8 cellular contexts compared by ENCODE assay signal in genomic region chr17:66190738-66191606, GRCh38. TPM values are rescaled to one million over a fixed set of nuclear protein-coding genes. Genes with fewer than 3 reads are reported as not detected.
DNase-seq lines count a peak whose midpoint lies in the region; ATAC-seq and TF ChIP-seq lines count a peak whose summit lies in the region.

No MANE protein-coding gene starts in this region.

- peak overlapping the region; percentile 94 for H3K4me2 ChIP-seq in KMS-11

- H3K27me3 ChIP-seq in CD4-positive, CD25-positive, alpha-beta regulatory T cell (ENCODE audit: control insufficient read depth, insufficient read depth, low read length): no peaks in the 10 kb centered on the region
- H3K27me3 ChIP-seq in KMS-11 (ENCODE audit: insufficient read depth, low read depth) (no peaks in the 10 kb centered on the region), layer of hippocampus (ENCODE audit: control insufficient read depth, insufficient read depth, low read length) (no peaks in the 10 kb centered on the region), stomach smooth muscle (ENCODE audit: control insufficient read depth in 1 of 2, insufficient read depth in 2 of 2, low read length in 2 of 2) (no peaks in the 10 kb centered on the region)

- no peaks in the 10 kb centered on the region for H3K9me3 ChIP-seq in CD4-positive, CD25-positive, alpha-beta regulatory T cell (ENCODE audit: control insufficient read depth in 2 of 2, low read length in 2 of 2)
- H3K9me3 ChIP-seq in stomach smooth muscle (ENCODE audit: control insufficient read depth in 2 of 2, low read length in 2 of 2): no peaks in the 10 kb centered on the region

- H3K36me3 ChIP-seq in CD4-positive, CD25-positive, alpha-beta regulatory T cell (ENCODE audit: control insufficient read depth, insufficient read depth, low read length): no peaks in the 10 kb centered on the region
- no peaks in the 10 kb centered on the region for H3K36me3 ChIP-seq in KMS-11 (ENCODE audit: insufficient read depth)
- H3K36me3 ChIP-seq in stomach smooth muscle (ENCODE audit: control insufficient read depth in 2 of 2, insufficient read depth in 2 of 2, low read length in 2 of 2): no peaks in the 10 kb centered on the region

- no peak for DNase-seq in CD4-positive, CD25-positive, alpha-beta regulatory T cell
- DNase-seq in GM10266 (ENCODE audit: extremely low spot score) (no peak), epidermal melanocyte (ENCODE audit: insufficient read length, low spot score) (no peak)

- no peaks in the 10 kb centered on the region for H3K79me2 ChIP-seq in KMS-11 (ENCODE audit: insufficient read depth, low read depth)

- H3K27ac Mint-ChIP-seq in CD4-positive, CD25-positive, alpha-beta regulatory T cell: peak overlapping the region; percentile 58 to 84 (median 65)
- peak overlapping the region; percentile 20 to 86 (median 75) for H3K27ac Mint-ChIP-seq in brain

- peak overlapping the region; percentile 74 for H3K9ac ChIP-seq in KMS-11
- H3K9ac ChIP-seq in stomach smooth muscle (ENCODE audit: low read length in 2 of 2): peak overlapping the region; percentile 74 to 77

- no peaks in the 10 kb centered on the region for H4K20me1 ChIP-seq in KMS-11 (ENCODE audit: insufficient read depth)

- H3K36me3 Mint-ChIP-seq in CD4-positive, CD25-positive, alpha-beta regulatory T cell: no peaks in the 10 kb centered on the region
- no peaks in the 10 kb centered on the region for H3K36me3 Mint-ChIP-seq in brain

- ATAC-seq in CD4-positive, CD25-positive, alpha-beta regulatory T cell (ENCODE audit: low read depth in 2 of 2): no peak
- no peak for ATAC-seq in GM18511 (IDR thresholded peaks at IDR 0.05; ENCODE audit: unreplicated experiment)

- peaks cover 9% of the 10 kb centered on the region for H3K4me1 ChIP-seq in CD4-positive, CD25-positive, alpha-beta regulatory T cell (ENCODE audit: control insufficient read depth, insufficient read depth, low read length, poor library complexity, severe bottlenecking)
- H3K4me1 ChIP-seq in KMS-11 (ENCODE audit: low read depth, poor library complexity, severe bottlenecking) (peaks cover 23% of the 10 kb centered on the region), stomach smooth muscle (ENCODE audit: control insufficient read depth, insufficient read depth, low read length) (peaks cover 9% of the 10 kb centered on the region)

- peak overlapping the region; percentile 55 for H3K4me3 ChIP-seq in CD4-positive, CD25-positive, alpha-beta regulatory T cell (ENCODE audit: low read depth, low read length)
- H3K4me3 ChIP-seq in KMS-11 (IDR thresholded peaks at IDR 0.05; ENCODE audit: insufficient read depth, low read depth, low read length): no peak overlapping the region
- peak overlapping the region; percentile 57 to 85 for H3K4me3 ChIP-seq in stomach smooth muscle (ENCODE audit: low read length in 2 of 2)

- no peaks in the 10 kb centered on the region for H3K27me3 Mint-ChIP-seq in CD4-positive, CD25-positive, alpha-beta regulatory T cell
- no peaks in the 10 kb centered on the region for H3K27me3 Mint-ChIP-seq in brain

- TF ChIP-seq CTCF in KMS-11 (conservative IDR thresholded peaks at IDR 0.05; ENCODE audit: low read depth, low read length): no peak
- no peak for TF ChIP-seq CTCF in brain (conservative IDR thresholded peaks at IDR 0.05)
- no peak for TF ChIP-seq CTCF in GM10266 (IDR thresholded peaks at IDR 0.05; ENCODE audit: control insufficient read depth, insufficient read depth, low read depth, missing control alignments)

- H3K4me3 Mint-ChIP-seq in CD4-positive, CD25-positive, alpha-beta regulatory T cell: peak overlapping the region; percentile 79 to 92 (median 86)
- H3K4me3 Mint-ChIP-seq in brain: peak overlapping the region; percentile 85 to 92 (median 86)

- H2AFZ ChIP-seq in KMS-11 (ENCODE audit: low read depth): peak overlapping the region; percentile 95

- peaks cover 7 to 14% (median 11%) of the 10 kb centered on the region in 4 donors for H3K4me1 Mint-ChIP-seq in CD4-positive, CD25-positive, alpha-beta regulatory T cell
- peaks cover 26% of the 10 kb centered on the region for H3K4me1 Mint-ChIP-seq in brain

- no peaks in the 10 kb centered on the region for H3K9me3 Mint-ChIP-seq in CD4-positive, CD25-positive, alpha-beta regulatory T cell
- no peaks in the 10 kb centered on the region for H3K9me3 Mint-ChIP-seq in brain

- no peak overlapping the region for H3K27ac ChIP-seq in CD4-positive, CD25-positive, alpha-beta regulatory T cell (ENCODE audit: insufficient read depth, low read length, poor library complexity, severe bottlenecking)
- H3K27ac ChIP-seq in KMS-11: 0 out of 2 replicates have a peak overlapping the region, but pooled peaks have one; percentile 40
- peak overlapping the region; percentile 38 for H3K27ac ChIP-seq in layer of hippocampus (ENCODE audit: low read depth, low read length)
- H3K27ac ChIP-seq in stomach smooth muscle (ENCODE audit: low read length): peak overlapping the region; percentile 46

RNA-seq across cellular contexts. Expression of gene CEP112, which starts 1.0 kb away (rescaled TPM):
- total RNA-seq in CD4-positive, CD25-positive, alpha-beta regulatory T cell: 2.3 TPM
- under 1 TPM in 3 of 4 donors, not detected in 1; 0.15 to 0.76 (median 0.31) TPM for polyA plus RNA-seq in CD4-positive, CD25-positive, alpha-beta regulatory T cell
- polyA plus RNA-seq in brain (ENCODE audit: insufficient read depth, low read depth, low replicate concordance): 2.4 TPM

RNA-seq across cellular contexts. Expression of gene APOH, which starts 38.2 kb away (rescaled TPM):
- total RNA-seq in CD4-positive, CD25-positive, alpha-beta regulatory T cell: not detected
- polyA plus RNA-seq in CD4-positive, CD25-positive, alpha-beta regulatory T cell: not detected
- 0.58 TPM for polyA plus RNA-seq in brain (ENCODE audit: insufficient read depth, low read depth, low replicate concordance)
